ENCODE assay signal across 27 cellular contexts in genomic region chr14:84228702-84229101, GRCh38.
"Had no signal": no experiment of that assay in that cellular context is flagged by ENCODE, and none has a peak within 500 bp of the region (broad histone marks: within the 10 kb centered on the region; RNA-seq: fewer than 3 reads in every experiment).

No MANE protein-coding gene starts in this region.

- H3K36me3 ChIP-seq: gastroesophageal sphincter, right lobe of liver, uterus had no signal

- ATAC-seq: activated CD4-positive, CD25-positive, alpha-beta regulatory T cell treated with anti-CD3 and anti-CD28 coated beads, Interleukin-2, amount 50 U/mL, for 24 hours; activated T-cell treated with anti-CD3 and anti-CD28 coated beads, Interleukin-2, amount 50 U/mL, for 72 hours; gastroesophageal sphincter; left colon; mucosa of descending colon; right lobe of liver; stimulated activated naive B cell treated with anti-CD40 and anti-IgM and Interleukin-4, amounts not matched to agents 10 μg/mL and 1 μg/mL and 100 μg/mL, for 72 hours had no signal

- DNase-seq: activated CD4-positive, alpha-beta memory T cell treated with anti-CD3 and anti-CD28 coated beads, Interleukin-2, amount 10 ng/mL, durations not matched to agents 7 days and 5 days; activated CD4-positive, alpha-beta T cell treated with anti-CD3 and anti-CD28 coated beads, Interleukin-2, amount 10 ng/mL, durations not matched to agents 24 days and 14 days; activated effector memory CD4-positive, alpha-beta T cell treated with Interleukin-2 at 50 U/mL for 16 hours; activated naive CD4-positive, alpha-beta T cell treated with anti-CD3 and anti-CD28 coated beads for 36 hours; activated naive CD8-positive, alpha-beta T cell treated with anti-CD3 and anti-CD28 coated beads, Interleukin-2, amount 10 ng/mL, durations not matched to agents 7 days and 5 days; activated T-cell treated with anti-CD3 and anti-CD28 coated beads, Interleukin-2, amount 50 U/mL, for 72 hours; amygdala; effector CD8-positive, alpha-beta T cell; head of caudate nucleus; hypothalamus; islet precursor cell; left colon; mesendoderm; mucosa of descending colon; naive B cell; nucleus accumbens; right lobe of liver; small intestine; stimulated activated CD4-positive, alpha-beta T cell treated with anti-CD3 and anti-CD28 coated beads, Interleukin-15, amount 100 ng/mL, for 24 hours; stimulated activated CD8-positive, alpha-beta memory T cell treated with anti-CD3 and anti-CD28 coated beads, Interleukin-4, amount 100 ng/mL, for 48 hours; stimulated activated naive B cell treated with anti-CD40 and anti-IgM and Interleukin-4, amounts not matched to agents 10 μg/mL and 1 μg/mL and 100 μg/mL, for 72 hours; testis; trophoblast cell; uterus had no signal

- H3K27me3 ChIP-seq: gastroesophageal sphincter, right lobe of liver, testis, uterus had no signal

- H3K4me1 ChIP-seq: right lobe of liver, testis, uterus had no signal

- H3K4me3 ChIP-seq: gastroesophageal sphincter, mucosa of descending colon, right lobe of liver, testis, uterus had no signal

- H3K9me3 ChIP-seq: gastroesophageal sphincter, right lobe of liver, testis, uterus had no signal

- H3K27ac ChIP-seq: gastroesophageal sphincter, right lobe of liver, testis, uterus, VCaP had no signal
